ENCODE assay signal across 9 cellular contexts in genomic region chr11:11569936-11570491, GRCh38. TPM values are rescaled to one million over a fixed set of nuclear protein-coding genes. Genes with fewer than 3 reads are reported as not detected.
A peak's percentile ranks its signal among the peaks of the same experiment; 100 is the strongest.
DNase-seq lines count a peak whose midpoint lies in the region; ATAC-seq, FAIRE-seq and TF ChIP-seq lines count a peak whose summit lies in the region.
"Had no signal": no experiment of that assay in that cellular context is flagged by ENCODE, and none has a peak within 500 bp of the region (broad histone marks: within the 10 kb centered on the region; RNA-seq: fewer than 3 reads in every experiment).

No MANE protein-coding gene starts in this region.

- TF ChIP-seq EP300 in HepG2 (IDR thresholded peaks at IDR 0.05; ENCODE audit: low read depth in 2 of 2, low read length in 2 of 2) (no peak), HepG2 (CRISPR knock-in tag; IDR thresholded peaks at IDR 0.05; ENCODE audit: borderline replicate concordance) (no peak), stomach (IDR thresholded peaks at IDR 0.05) (no peak)

- 56% methylated on average over 14 of the region's 14 CpGs for WGBS in HepG2 (ENCODE audit: low lambda C conversion rate)
- 47 to 56% (median 50%) methylated on average over 14 of the region's 14 CpGs for whole genome bisulfite sequencing in stomach, 5 donors

- TF ChIP-seq POLR2A in HepG2 (IDR thresholded peaks at IDR 0.05; ENCODE audit: insufficient read depth in 1 of 2, low read depth in 2 of 2, low read length in 2 of 2): no peak
- TF ChIP-seq POLR2A in stomach (IDR thresholded peaks at IDR 0.05): no peak
- TF ChIP-seq POLR2A in Peyer's patch (IDR thresholded peaks at IDR 0.05): no peak

- in situ Hi-C loops in HepG2 (cut with HindIII; ENCODE audit: extremely low pct_ligation_motif_present, low pct_unique_long_range_greater_than_20kb): no loop called here

- peak; percentile 10 for DNase-seq in HuH-7 (ENCODE audit: low spot score)
- no peak for DNase-seq in chondrocyte (ENCODE audit: low spot score)
- no peak for DNase-seq in HepG2 (ENCODE audit: low spot score)
- DNase-seq in stomach: peak; percentile 48
- no peak for DNase-seq in Peyer's patch
- DNase-seq: endodermal cell had no signal

- no peak for FAIRE-seq in HepG2 (lab: Jason Lieb, UNC)

- no peaks in the 10 kb centered on the region for H3K79me2 ChIP-seq in HepG2 (ENCODE audit: insufficient read depth, low read length)

- H3K9me3 ChIP-seq in HepG2 (ENCODE audit: low read length) (no peaks in the 10 kb centered on the region), stomach (no peaks in the 10 kb centered on the region), Peyer's patch (no peaks in the 10 kb centered on the region)

- peak overlapping the region; percentile 47 for H3K27ac Mint-ChIP-seq in chondrocyte (ENCODE audit: unreplicated experiment)
- H3K27ac Mint-ChIP-seq: endodermal cell had no signal

- no peaks in the 10 kb centered on the region for H3K27me3 Mint-ChIP-seq in chondrocyte (ENCODE audit: low read depth)

- intact Hi-C loops in HepG2 (cut with micrococcal nuclease; ENCODE audit: unreplicated experiment) (no loop called here), stomach (cut with DNase I; ENCODE audit: low total_unique reads) (no loop called here)

- no peak overlapping the region for H3K9ac ChIP-seq in HepG2 (ENCODE audit: insufficient read depth, low read depth, low read length)

- H3K36me3 ChIP-seq in HepG2 (replicated peaks in 1 of 2; ENCODE audit: control insufficient read depth in 1 of 2, insufficient read depth in 2 of 2, low read length in 2 of 2) (no peaks in the 10 kb centered on the region), stomach (no peaks in the 10 kb centered on the region), Peyer's patch (no peaks in the 10 kb centered on the region)

- ATAC-seq in HepG2: peak; percentile 35; the same call in 1 of the 3 replicates
- ATAC-seq in HG03354 (IDR thresholded peaks at IDR 0.05; ENCODE audit: poor library complexity, severe bottlenecking, unreplicated experiment): no peak
- ATAC-seq in HG02840 (IDR thresholded peaks at IDR 0.05; ENCODE audit: low FRiP score, unreplicated experiment): no peak
- ATAC-seq in GM18858 (IDR thresholded peaks at IDR 0.05; ENCODE audit: unreplicated experiment): no peak

- peaks cover 24% of the 10 kb centered on the region for H3K4me1 Mint-ChIP-seq in chondrocyte (ENCODE audit: low read depth)
- H3K4me1 Mint-ChIP-seq: endodermal cell had no signal

- H2AFZ ChIP-seq in HepG2 (ENCODE audit: low read length): no peak overlapping the region

- H3K27ac ChIP-seq in HepG2 (ENCODE audit: extremely low read length, insufficient read depth, low read length) (no peak overlapping the region), stomach (peak overlapping the region in 4 of 5 donors; percentile 9 to 43 (median 32)), Peyer's patch (peak overlapping the region in 2 of 4 donors; percentile 11 to 19)

- CTCF ChIA-PET in HepG2 (lab: Yijun Ruan, JAX; ENCODE audit: low intra/inter-chr PET ratio, low total read pairs): no interaction called here

- H3K4me2 ChIP-seq in HepG2 (ENCODE audit: low read depth, low read length): no peak overlapping the region

- TF ChIP-seq RAD21 in HepG2 (CRISPR knock-in tag; IDR thresholded peaks at IDR 0.05): no peak

- no peaks in the 10 kb centered on the region for H3K4me1 ChIP-seq in HepG2 (ENCODE audit: insufficient read depth, low read length)
- peaks cover 0 to 16% (median 7%) of the 10 kb centered on the region in 4 donors for H3K4me1 ChIP-seq in stomach
- no peaks in the 10 kb centered on the region for H3K4me1 ChIP-seq in Peyer's patch

- peaks cover 5% of the 10 kb centered on the region for H3K36me3 Mint-ChIP-seq in chondrocyte (ENCODE audit: low read depth)

- H3K4me3 Mint-ChIP-seq in chondrocyte (ENCODE audit: unreplicated experiment): peak overlapping the region; percentile 1
- H3K4me3 Mint-ChIP-seq: endodermal cell had no signal

- POLR2A ChIA-PET in HepG2 (lab: Yijun Ruan, JAX): no interaction called here

- H3K9me3 Mint-ChIP-seq in chondrocyte (ENCODE audit: low read depth): no peaks in the 10 kb centered on the region
- H3K9me3 Mint-ChIP-seq: endodermal cell had no signal

- H3K4me3 ChIP-seq in HepG2 (replicated peaks in 1 of 3; ENCODE audit: insufficient read depth in 1 of 3, low read depth in 2 of 3, low read length in 3 of 3) (no peak overlapping the region), stomach (no peak overlapping the region), Peyer's patch (no peak overlapping the region)

- no peak for TF ChIP-seq CTCF in chondrocyte (IDR thresholded peaks at IDR 0.05)
- no peak for TF ChIP-seq CTCF in HepG2 (CRISPR knock-in tag; IDR thresholded peaks at IDR 0.05)
- no peak for TF ChIP-seq CTCF in stomach (IDR thresholded peaks at IDR 0.05)
- TF ChIP-seq CTCF in Peyer's patch (IDR thresholded peaks at IDR 0.05): no peak

- BruUV-seq in HepG2 (replicated peaks; lab: Mats Ljungman, UMichigan): no TSS peak

- peaks cover 0 to 4% of the 10 kb centered on the region in 2 experiments; a peak in 1 of 5 replicates for H3K27me3 ChIP-seq in HepG2 (ENCODE audit: control insufficient read depth in 1 of 2, insufficient read depth in 2 of 2, low read length in 2 of 2)
- no peaks in the 10 kb centered on the region for H3K27me3 ChIP-seq in stomach
- H3K27me3 ChIP-seq in Peyer's patch: no peaks in the 10 kb centered on the region

- no peaks in the 10 kb centered on the region for H4K20me1 ChIP-seq in HepG2 (ENCODE audit: insufficient read depth, low read length)

TF ChIP-seq in HepG2, 621 proteins besides CTCF, POLR2A, EP300 and RAD21 (continues in another document):
- TF ChIP-seq SP1 (IDR thresholded peaks at IDR 0.05) (no peak), SP1 (CRISPR knock-in tag; IDR thresholded peaks at IDR 0.05) (no peak), TFDP1 (CRISPR knock-in tag; IDR thresholded peaks at IDR 0.05; ENCODE audit: borderline replicate concordance) (no peak), ZNF850 (CRISPR knock-in tag; conservative IDR thresholded peaks at IDR 0.05) (no peak), DRAP1 (CRISPR knock-in tag; IDR thresholded peaks at IDR 0.05) (no peak)

RNA-seq across cellular contexts. Expression of gene GALNT18, which starts 51.8 kb away (rescaled TPM):
- 35.9 to 38.4 TPM (median 36.4 TPM) in 3 replicates for total RNA-seq in chondrocyte
- 0.10 TPM in 1 of 2 replicates, not detected in the other for total RNA-seq in HepG2 (2016; rRNA removed; fragmentation: Illumina TruSeq; extraction: Trizol)
- not detected in 2 replicates for total RNA-seq in HepG2 (2016; cell fraction: cytosol; rRNA removed; fragmentation: Illumina TruSeq; extraction: Trizol; ENCODE audit: low read depth)
- 0.04 and 0.09 TPM in 2 replicates for total RNA-seq in HepG2 (2016; cell fraction: insoluble cytoplasmic fraction; rRNA removed; fragmentation: Illumina TruSeq; extraction: Trizol)
- total RNA-seq in HepG2 (2016; cell fraction: membrane; rRNA removed; fragmentation: Illumina TruSeq; extraction: Trizol): not detected in 2 replicates
- total RNA-seq in HepG2 (2016; cell fraction: nucleus; rRNA removed; fragmentation: Illumina TruSeq; extraction: Trizol): not detected in 2 replicates
- polyA plus RNA-seq in HepG2 (2011; rRNA removed): 0.11 and 0.35 TPM in 2 replicates
- polyA plus RNA-seq in HepG2 (2011; cell fraction: cytosol; rRNA removed): 0.14 and 0.15 TPM in 2 replicates
- 0.14 and 0.24 TPM in 2 replicates for polyA plus RNA-seq in HepG2 (2011; cell fraction: nucleus; rRNA removed)
- 0.08 TPM in 1 of 2 replicates, not detected in the other for polyA plus RNA-seq in HepG2 (2012)
- not detected in 2 replicates for polyA plus RNA-seq in HepG2 (2016; cell fraction: cytosol; fragmentation: Illumina TruSeq; extraction: Trizol; ENCODE audit: low read depth)
- 0.09 TPM in 2 replicates for polyA plus RNA-seq in HepG2 (2016; cell fraction: insoluble cytoplasmic fraction; fragmentation: Illumina TruSeq; extraction: Trizol; ENCODE audit: low read depth)
- polyA plus RNA-seq in HepG2 (2016; cell fraction: membrane; fragmentation: Illumina TruSeq; extraction: Trizol; ENCODE audit: low read depth): not detected in 2 replicates
- not detected in 2 replicates for polyA plus RNA-seq in HepG2 (2016; cell fraction: nucleus; fragmentation: Illumina TruSeq; extraction: Trizol; ENCODE audit: insufficient read depth, low read depth)
- polyA minus RNA-seq in HepG2 (2011; rRNA and poly(A)+ RNA removed; ENCODE audit: low replicate concordance): 0.22 and 0.26 TPM in 2 replicates
- not detected in 2 replicates for polyA minus RNA-seq in HepG2 (2011; cell fraction: cytosol; rRNA and poly(A)+ RNA removed)
- 0.26 and 0.50 TPM in 2 replicates for polyA minus RNA-seq in HepG2 (2011; cell fraction: nucleus; rRNA and poly(A)+ RNA removed)
- 10 to 100 TPM in 2 of 5 donors, 1 to 10 TPM in 2, under 1 TPM in 1; 0.58 to 16.1 (median 3.0) TPM for total RNA-seq in stomach
- 1 to 10 TPM; 1.1 to 6.8 (median 1.8) TPM for polyA plus RNA-seq in stomach
- total RNA-seq in Peyer's patch: 10 to 100 TPM in 2 of 4 donors, 1 to 10 TPM in 2; 3.5 to 31.4 (median 11.1) TPM

Comparison
In these comparisons a context has a peak if more than half of its experiments do, and no peak if none do; other contexts are left out.
1. DNase-seq: peak in HuH-7 (single experiment) and stomach (single experiment); none in chondrocyte (single experiment), HepG2 (single experiment) and Peyer's patch (0 of 3).